16 cellular contexts compared by ENCODE assay signal in genomic region chr6:77290798-77291197, GRCh38.
A peak's percentile ranks its signal among the peaks of the same experiment; 100 is the strongest.
DNase-seq lines count a peak whose midpoint lies in the region; ATAC-seq lines count a peak whose summit lies in the region.
"Had no signal": no experiment of that assay in that cellular context is flagged by ENCODE, and none has a peak within 500 bp of the region (broad histone marks: within the 10 kb centered on the region; RNA-seq: fewer than 3 reads in every experiment).

No MANE protein-coding gene starts in this region.

- DNase-seq in GM23248 (no peak), RPMI7951 (ENCODE audit: low read depth) (peak; percentile 7), dermis blood vessel endothelial cell (peak; percentile 56), iris pigment epithelial cell (ENCODE audit: low read depth) (peak; percentile 16), NCI-H2029 treated with DMSO at 0.1 percent for 48 hours (lab: John Stamatoyannopoulos, UW) (no peak), anterior cingulate cortex (lab: John Stamatoyannopoulos, UW) (no peak)
- no peak for DNase-seq in activated CD4-positive, alpha-beta T cell treated with anti-CD3 and anti-CD28 coated beads, Interleukin-2, amount 10 ng/mL, durations not matched to agents 24 days and 14 days
- DNase-seq: ACHN; CD4-positive, alpha-beta T cell; DMS79; GF-D8; NCI-H146; NCI-H2227 treated with DMSO at 0.1 percent for 48 hours; NCI-H526 treated with DMSO at 0.1 percent for 48 hours had no signal

- no peak overlapping the region for H3K27ac Mint-ChIP-seq in activated CD4-positive, alpha-beta T cell treated with anti-CD3 and anti-CD28 coated beads, Interleukin-2, amount 10 ng/mL, durations not matched to agents 24 days and 14 days
- H3K27ac Mint-ChIP-seq: B cell; CD4-positive, alpha-beta T cell had no signal

- intact Hi-C loops in activated CD4-positive, alpha-beta T cell treated with anti-CD3 and anti-CD28 coated beads, Interleukin-2, amount 10 ng/mL, durations not matched to agents 24 days and 14 days (cut with micrococcal nuclease): no loop called here

- H4K20me1 ChIP-seq in GM23248 (ENCODE audit: insufficient read depth): no peaks in the 10 kb centered on the region

- no peaks in the 10 kb centered on the region for H3K36me3 Mint-ChIP-seq in activated CD4-positive, alpha-beta T cell treated with anti-CD3 and anti-CD28 coated beads, Interleukin-2, amount 10 ng/mL, durations not matched to agents 24 days and 14 days (ENCODE audit: low read depth)

- H3K4me3 ChIP-seq in GM23248: no peak overlapping the region

- H3F3A ChIP-seq in GM23248 (ENCODE audit: insufficient read depth): peaks cover 26% of the 10 kb centered on the region

- H3K79me2 ChIP-seq in GM23248 (ENCODE audit: insufficient read depth): no peaks in the 10 kb centered on the region

- peaks cover 27% of the 10 kb centered on the region for H3K4me1 ChIP-seq in GM23248 (ENCODE audit: insufficient read depth)

- H3K36me3 ChIP-seq in GM23248 (ENCODE audit: low read depth): no peaks in the 10 kb centered on the region

- no peaks in the 10 kb centered on the region for H3K9me3 ChIP-seq in GM23248 (ENCODE audit: low read depth)

- no peaks in the 10 kb centered on the region for H3K27me3 Mint-ChIP-seq in activated CD4-positive, alpha-beta T cell treated with anti-CD3 and anti-CD28 coated beads, Interleukin-2, amount 10 ng/mL, durations not matched to agents 24 days and 14 days
- H3K27me3 Mint-ChIP-seq: B cell; CD4-positive, alpha-beta T cell had no signal

- in situ Hi-C loops in GM23248 (cut with MboI): no loop called here

- peak overlapping the region; percentile 18; the same call in 1 of the 2 replicates for H2AFZ ChIP-seq in GM23248

- H3K4me2 ChIP-seq in GM23248 (ENCODE audit: unreplicated experiment): no peak overlapping the region

- WGBS in GM23248 (ENCODE audit: low coverage in 1 of 2, low lambda C conversion rate in 2 of 2, missing lambda C conversion rate in 2 of 2), 2 experiments: 84 to 86% methylated on average over 1 of the region's 1 CpG

- H3K9me3 Mint-ChIP-seq in activated CD4-positive, alpha-beta T cell treated with anti-CD3 and anti-CD28 coated beads, Interleukin-2, amount 10 ng/mL, durations not matched to agents 24 days and 14 days: peaks cover 4% of the 10 kb centered on the region

- H3K4me1 Mint-ChIP-seq in activated CD4-positive, alpha-beta T cell treated with anti-CD3 and anti-CD28 coated beads, Interleukin-2, amount 10 ng/mL, durations not matched to agents 24 days and 14 days: no peaks in the 10 kb centered on the region
- H3K4me1 Mint-ChIP-seq: B cell had no signal

- H3K27ac ChIP-seq in GM23248: no peak overlapping the region

- no peaks in the 10 kb centered on the region for H3K27me3 ChIP-seq in GM23248 (replicated peaks; ENCODE audit: insufficient read depth)

- no peak for ATAC-seq in HG03280 (IDR thresholded peaks at IDR 0.05; ENCODE audit: unreplicated experiment)

- no peak overlapping the region for H3K4me3 Mint-ChIP-seq in activated CD4-positive, alpha-beta T cell treated with anti-CD3 and anti-CD28 coated beads, Interleukin-2, amount 10 ng/mL, durations not matched to agents 24 days and 14 days
- H3K4me3 Mint-ChIP-seq: B cell; CD4-positive, alpha-beta T cell had no signal

- no peaks in the 10 kb centered on the region for H3K9me2 ChIP-seq in GM23248 (ENCODE audit: insufficient read depth)

- no peak overlapping the region for H3K9ac ChIP-seq in GM23248

Comparison
In these comparisons a context has a peak if more than half of its experiments do, and no peak if none do; other contexts are left out.
1. DNase-seq: peak in RPMI7951 (single experiment), dermis blood vessel endothelial cell (single experiment) and iris pigment epithelial cell (single experiment); none in GM23248 (single experiment), activated CD4-positive, alpha-beta T cell treated with anti-CD3 and anti-CD28 coated beads, Interleukin-2, amount 10 ng/mL, durations not matched to agents 24 days and 14 days (single experiment), NCI-H2029 treated with DMSO at 0.1 percent for 48 hours (single experiment) and anterior cingulate cortex (0 of 58).